9 cellular contexts compared by ENCODE assay signal in genomic region chrX:150635952-150636351, GRCh38. TPM values are rescaled to one million over a fixed set of nuclear protein-coding genes. Genes with fewer than 3 reads are reported as not detected.
DNase-seq lines count a peak whose midpoint lies in the region; ATAC-seq and TF ChIP-seq lines count a peak whose summit lies in the region.
"Had no signal": no experiment of that assay in that cellular context is flagged by ENCODE, and none has a peak within 500 bp of the region (broad histone marks: within the 10 kb centered on the region; RNA-seq: fewer than 3 reads in every experiment).

No MANE protein-coding gene starts in this region.

- H3K4me3 ChIP-seq in OCI-LY3 (ENCODE audit: low read length): no peak overlapping the region
- H3K4me3 ChIP-seq in fibroblast of villous mesenchyme (ENCODE audit: low read depth, low read length): no peak overlapping the region
- H3K4me3 ChIP-seq in BE2C (ENCODE audit: low read depth, low read length): no peak overlapping the region
- H3K4me3 ChIP-seq in Peyer's patch: no peak overlapping the region
- H3K4me3 ChIP-seq: PC-9 had no signal

- H3K36me3 ChIP-seq in OCI-LY3 (replicated peaks; ENCODE audit: low read depth, low read length) (no peaks in the 10 kb centered on the region), BE2C (no peaks in the 10 kb centered on the region), Peyer's patch (peaks cover 0 to 6% (median 0%) of the 10 kb centered on the region in 3 donors)

- H3K79me2 ChIP-seq in OCI-LY3 (ENCODE audit: low read length): no peaks in the 10 kb centered on the region

- H3K27me3 ChIP-seq in OCI-LY3 (ENCODE audit: low read depth, low read length): no peaks in the 10 kb centered on the region
- no peaks in the 10 kb centered on the region for H3K27me3 ChIP-seq in BE2C
- no peaks in the 10 kb centered on the region for H3K27me3 ChIP-seq in Peyer's patch

- H4K20me1 ChIP-seq in OCI-LY3 (ENCODE audit: insufficient read depth, low read length): no peaks in the 10 kb centered on the region

- H3K9me3 ChIP-seq in OCI-LY3 (ENCODE audit: insufficient read depth, low read length) (no peaks in the 10 kb centered on the region), BE2C (no peaks in the 10 kb centered on the region), Peyer's patch (no peaks in the 10 kb centered on the region)

- peaks cover 13% of the 10 kb centered on the region for H3K4me1 ChIP-seq in OCI-LY3 (ENCODE audit: low read length)
- no peaks in the 10 kb centered on the region for H3K4me1 ChIP-seq in BE2C
- H3K4me1 ChIP-seq in Peyer's patch: no peaks in the 10 kb centered on the region

- TF ChIP-seq POLR2A in Peyer's patch (IDR thresholded peaks at IDR 0.05): no peak

- H3K27ac ChIP-seq in OCI-LY3 (ENCODE audit: low read length) (no peak overlapping the region), Peyer's patch (no peak overlapping the region)
- H3K27ac ChIP-seq: PC-9 had no signal

- ATAC-seq in GM21390 (IDR thresholded peaks at IDR 0.05; ENCODE audit: unreplicated experiment) (peak; percentile 80), GM21737 (IDR thresholded peaks at IDR 0.05; ENCODE audit: unreplicated experiment) (no peak)

- no peak for TF ChIP-seq CTCF in OCI-LY3 (IDR thresholded peaks at IDR 0.05; ENCODE audit: low read depth, low read length)
- TF ChIP-seq CTCF in fibroblast of villous mesenchyme (IDR thresholded peaks at IDR 0.05; ENCODE audit: insufficient read depth, low read depth, low read length): no peak
- no peak for TF ChIP-seq CTCF in BE2C (IDR thresholded peaks at IDR 0.05; ENCODE audit: low read depth, low read length)
- TF ChIP-seq CTCF in Peyer's patch (IDR thresholded peaks at IDR 0.05): no peak

- no peak overlapping the region for H3K9ac ChIP-seq in OCI-LY3 (ENCODE audit: low read length)

- peak; percentile 71 for DNase-seq in EL
- peak; percentile 33 for DNase-seq in fibroblast of villous mesenchyme (ENCODE audit: low read depth)
- no peak for DNase-seq in BE2C
- no peak for DNase-seq in AML-193 (lab: John Stamatoyannopoulos, UW)
- no peak for DNase-seq in Peyer's patch

- H2AFZ ChIP-seq in OCI-LY3 (ENCODE audit: low read depth, low read length): no peak overlapping the region
- H2AFZ ChIP-seq: PC-9 had no signal

- peak overlapping the region; percentile 39 for H3K4me2 ChIP-seq in OCI-LY3 (ENCODE audit: low read length)
- H3K4me2 ChIP-seq: PC-9 had no signal

RNA-seq across cellular contexts. Expression of gene MTMR1, which starts 57.2 kb away (rescaled TPM):
- total RNA-seq in fibroblast of villous mesenchyme (15.5 and 30.2 TPM in 2 replicates), Peyer's patch (10 to 100 TPM; 13.3 to 58.6 (median 18.7) TPM)
- 11.4 TPM for polyA plus RNA-seq in BE2C (2012; ENCODE audit: insufficient read depth, insufficient read length, low read depth)

Comparison
In these comparisons a context has a peak if more than half of its experiments do, and no peak if none do; other contexts are left out.
1. DNase-seq: peak in EL (single experiment) and fibroblast of villous mesenchyme (single experiment); none in BE2C (single experiment), AML-193 (0 of 2) and Peyer's patch (0 of 3).